14 cellular contexts compared by ENCODE assay signal in genomic region chr6:617485-618100, GRCh38. TPM values are rescaled to one million over a fixed set of nuclear protein-coding genes. Genes with fewer than 3 reads are reported as not detected.
DNase-seq lines count a peak whose midpoint lies in the region; ATAC-seq and TF ChIP-seq lines count a peak whose summit lies in the region.
"Had no signal": no experiment of that assay in that cellular context is flagged by ENCODE, and none has a peak within 500 bp of the region (broad histone marks: within the 10 kb centered on the region; RNA-seq: fewer than 3 reads in every experiment).

No MANE protein-coding gene starts in this region.

- peaks cover 0 to 1% (median 0%) of the 10 kb centered on the region in 8 donors for H3K9me3 Mint-ChIP-seq in CD4-positive, alpha-beta memory T cell
- no peaks in the 10 kb centered on the region; the same call in 2 of the 3 replicates for H3K9me3 Mint-ChIP-seq in GM23338
- H3K9me3 Mint-ChIP-seq: dendritic cell treated with granulocyte-macrophage colony-stimulating factor and Interleukin-4, amounts not matched to agents 40 ng/mL and 50 ng/mL, for 4 days had no signal

- H3K4me2 ChIP-seq in GM23338, result no peak overlapping the region

- no peak overlapping the region for H3K4me3 ChIP-seq in CD4-positive, alpha-beta memory T cell (ENCODE audit: low read length in 2 of 2)
- H3K4me3 ChIP-seq in GM23338 (no peak overlapping the region), RWPE2 (ENCODE audit: severe bottlenecking) (no peak overlapping the region)
- H3K4me3 ChIP-seq: gastroesophageal sphincter, left ventricle myocardium inferior had no signal

- POLR2A ChIA-PET in CD4-positive, alpha-beta memory T cell (lab: Charles Lee; ENCODE audit: partially characterized antibody), result no interaction called here

- H3K27ac ChIP-seq in CD4-positive, alpha-beta memory T cell (ENCODE audit: low read depth, low read length), result no peak overlapping the region
- H3K27ac ChIP-seq in GM23338 (ENCODE audit: low read depth) (no peak overlapping the region), RWPE2 (ENCODE audit: poor library complexity, severe bottlenecking) (no peak overlapping the region)
- H3K27ac ChIP-seq: gastroesophageal sphincter, HL-60, left ventricle myocardium inferior had no signal

- H3K9me2 ChIP-seq in GM23338 (ENCODE audit: insufficient read depth), result no peaks in the 10 kb centered on the region

- H3K36me3 Mint-ChIP-seq in CD4-positive, alpha-beta memory T cell, result peaks cover 22 to 67% of the 10 kb centered on the region in 2 donors
- H3K36me3 Mint-ChIP-seq in GM23338 (ENCODE audit: low read depth), result peaks cover 45% of the 10 kb centered on the region

- no peaks in the 10 kb centered on the region for H3K4me1 ChIP-seq in CD4-positive, alpha-beta memory T cell (ENCODE audit: insufficient read depth, low read length)
- H3K4me1 ChIP-seq in GM23338 (ENCODE audit: insufficient read depth), result peaks cover 6% of the 10 kb centered on the region
- H3K4me1 ChIP-seq in RWPE2 (ENCODE audit: insufficient read depth, poor library complexity, severe bottlenecking), result peaks cover 4% of the 10 kb centered on the region
- H3K4me1 ChIP-seq: left ventricle myocardium inferior had no signal

- peaks cover 0 to 10% (median 7%) of the 10 kb centered on the region in 4 donors for H3K4me1 Mint-ChIP-seq in CD4-positive, alpha-beta memory T cell
- H3K4me1 Mint-ChIP-seq in GM23338, result peaks cover 11% of the 10 kb centered on the region; the same call in 2 of the 3 replicates

- H4K20me1 ChIP-seq in GM23338 (replicated peaks; ENCODE audit: insufficient read depth), result no peaks in the 10 kb centered on the region

- no peaks in the 10 kb centered on the region for H3K27me3 Mint-ChIP-seq in CD4-positive, alpha-beta memory T cell
- H3K27me3 Mint-ChIP-seq in GM23338 (ENCODE audit: insufficient read depth, low read depth, poor library complexity), result no peaks in the 10 kb centered on the region
- H3K27me3 Mint-ChIP-seq: dendritic cell treated with granulocyte-macrophage colony-stimulating factor and Interleukin-4, amounts not matched to agents 40 ng/mL and 50 ng/mL, for 4 days had no signal

- ATAC-seq in GM23338 (peak; percentile 98), RWPE2 (ENCODE audit: low read depth) (peak; percentile 72), GM21723 (IDR thresholded peaks at IDR 0.05; ENCODE audit: unreplicated experiment) (no peak), HG02571 (IDR thresholded peaks at IDR 0.05; ENCODE audit: unreplicated experiment) (no peak)
- ATAC-seq: gastroesophageal sphincter had no signal

- peaks cover 19% of the 10 kb centered on the region for H3K79me2 ChIP-seq in GM23338 (replicated peaks; ENCODE audit: insufficient read depth)

- no peaks in the 10 kb centered on the region for H3K27me3 ChIP-seq in CD4-positive, alpha-beta memory T cell (ENCODE audit: insufficient read depth, low read length)
- no peaks in the 10 kb centered on the region for H3K27me3 ChIP-seq in GM23338 (ENCODE audit: insufficient read depth)
- no peaks in the 10 kb centered on the region for H3K27me3 ChIP-seq in RWPE2 (ENCODE audit: insufficient read depth, poor library complexity, severe bottlenecking)
- H3K27me3 ChIP-seq: gastroesophageal sphincter had no signal

- H3K36me3 ChIP-seq in CD4-positive, alpha-beta memory T cell (ENCODE audit: insufficient read depth, low read length), result peaks cover 18% of the 10 kb centered on the region
- peaks cover 9% of the 10 kb centered on the region; the same call in 1 of the 2 replicates for H3K36me3 ChIP-seq in GM23338 (ENCODE audit: insufficient read depth)
- H3K36me3 ChIP-seq in RWPE2 (ENCODE audit: low read depth), result peaks cover 16% of the 10 kb centered on the region

- CTCF ChIA-PET in CD4-positive, alpha-beta memory T cell (lab: Charles Lee; ENCODE audit: partially characterized antibody), result interaction anchor here (0.9 to 3.0 kb wide), 5 partner anchors 15 to 180 kb away, joined by 3 to 11 read pairs (median 4); no protein-coding TSS in a partner anchor

- no peak overlapping the region for H2AFZ ChIP-seq in GM23338

- no peaks in the 10 kb centered on the region for H3F3A ChIP-seq in GM23338 (replicated peaks; ENCODE audit: low read depth)

- peak in 4 of 5 donors; percentile 2 to 25 (median 8) for DNase-seq in CD4-positive, alpha-beta memory T cell
- DNase-seq in GM23338 (ENCODE audit: low spot score) (peak; percentile 75), RWPE2 (ENCODE audit: low spot score) (no peak), iPS-NIHi7 (ENCODE audit: extremely low spot score) (peak; percentile 54), T1000 (lab: John Stamatoyannopoulos, UW) (no peak)
- DNase-seq: activated gamma-delta T cell treated with Interleukin-2 at 50 U/mL for 16 hours, DMS79 treated with DMSO at 0.1 percent for 48 hours, left ventricle myocardium inferior, NCI-H1436 had no signal

- intact Hi-C loops in CD4-positive, alpha-beta memory T cell (cut with micrococcal nuclease), result loop anchor here (5.0 kb wide), 1 partner anchor 105 kb away; no protein-coding TSS in a partner anchor

- no peaks in the 10 kb centered on the region for H3K9me3 ChIP-seq in CD4-positive, alpha-beta memory T cell (ENCODE audit: control insufficient read depth in 1 of 2, low read length in 2 of 2)
- H3K9me3 ChIP-seq in RWPE2 (ENCODE audit: severe bottlenecking), result no peaks in the 10 kb centered on the region
- H3K9me3 ChIP-seq: gastroesophageal sphincter, left ventricle myocardium inferior had no signal

- no peak overlapping the region for H3K4me3 Mint-ChIP-seq in CD4-positive, alpha-beta memory T cell
- H3K4me3 Mint-ChIP-seq in GM23338, result no peak overlapping the region
- H3K4me3 Mint-ChIP-seq: dendritic cell treated with granulocyte-macrophage colony-stimulating factor and Interleukin-4, amounts not matched to agents 40 ng/mL and 50 ng/mL, for 4 days had no signal

- H3K27ac Mint-ChIP-seq in CD4-positive, alpha-beta memory T cell, result peak overlapping the region in 3 of 7 donors; percentile 3 to 38 (median 13)
- no peak overlapping the region for H3K27ac Mint-ChIP-seq in GM23338
- H3K27ac Mint-ChIP-seq: dendritic cell treated with granulocyte-macrophage colony-stimulating factor and Interleukin-4, amounts not matched to agents 40 ng/mL and 50 ng/mL, for 4 days had no signal

- TF ChIP-seq CTCF in GM23338 (conservative IDR thresholded peaks at IDR 0.05; ENCODE audit: low read depth in 2 of 2) (peak; percentile 50 to 76), RWPE2 (IDR thresholded peaks at IDR 0.05; ENCODE audit: poor library complexity, severe bottlenecking) (peak; percentile 52)

TF ChIP-seq in GM23338, 12 proteins besides CTCF, POLR2A, EP300 and RAD21 (continues in another document):
- no peak for TF ChIP-seq EZH2phosphoT487 (IDR thresholded peaks at IDR 0.05; ENCODE audit: unreplicated experiment)
- TF ChIP-seq ZNF331 (CRISPR knock-in tag; IDR thresholded peaks at IDR 0.05; ENCODE audit: low read depth), result no peak
- no peak for TF ChIP-seq POLR2AphosphoS5 (IDR thresholded peaks at IDR 0.05; ENCODE audit: low read depth)
- TF ChIP-seq ZNF114 (CRISPR knock-in tag; IDR thresholded peaks at IDR 0.05), result no peak
- TF ChIP-seq REST (IDR thresholded peaks at IDR 0.05; ENCODE audit: unreplicated experiment), result no peak
- TF ChIP-seq JUNB (IDR thresholded peaks at IDR 0.05; ENCODE audit: unreplicated experiment), result no peak

RNA-seq across cellular contexts. Expression of gene HUS1B, which starts 39.3 kb away (rescaled TPM):
- total RNA-seq in CD4-positive, alpha-beta memory T cell, result 1 to 10 TPM in 1 of 2 experiments, under 1 TPM in 1; 0.78 to 2.6 TPM
- polyA plus RNA-seq in CD4-positive, alpha-beta memory T cell, result 1 to 10 TPM; 1.7 to 2.3 TPM
- total RNA-seq in GM23338 (2014; rRNA removed; shearing (Covaris generic)), result 3.9 and 7.0 TPM in 2 replicates
- polyA plus RNA-seq in GM23338 (2016; fragmentation: Nextera tagmentation; extraction: Ambion mirVana), result 0.94 and 1.3 TPM in 2 replicates
- total RNA-seq: left ventricle myocardium inferior had no signal

Comparison
In these comparisons a context has a peak if more than half of its experiments do, and no peak if none do; other contexts are left out.
1. DNase-seq: peak in CD4-positive, alpha-beta memory T cell (4 of 5), GM23338 (single experiment) and iPS-NIHi7 (single experiment); none in RWPE2 (single experiment) and T1000 (single experiment).
2. ATAC-seq: peak in GM23338 (single experiment) and RWPE2 (single experiment); none in GM21723 (single experiment) and HG02571 (single experiment).